Comparison of ENCODE assay signal across 15 cellular contexts in genomic region chr2:72011791-72012190, GRCh38.
"Had no signal": no experiment of that assay in that cellular context is flagged by ENCODE, and none has a peak within 500 bp of the region (broad histone marks: within the 10 kb centered on the region; RNA-seq: fewer than 3 reads in every experiment).

No MANE protein-coding gene starts in this region.

- DNase-seq: cortex of kidney; effector memory CD4-positive, alpha-beta T cell; heart right ventricle; left cardiac atrium; mucosa of descending colon; naive thymus-derived CD8-positive, alpha-beta T cell; small intestine; stimulated activated CD4-positive, alpha-beta T cell treated with anti-CD3 and anti-CD28 coated beads, Interleukin-12 subunit alpha, Interleukin-12 subunit beta, amount 100 ng/mL, for 4 hours; stimulated activated naive CD4-positive, alpha-beta T cell; substantia nigra had no signal

- H3K36me3 ChIP-seq: heart right ventricle, neutrophil, stomach, upper lobe of left lung, vagina had no signal

- ATAC-seq: heart right ventricle; left cardiac atrium; mucosa of descending colon; naive thymus-derived CD8-positive, alpha-beta T cell had no signal

- H3K4me1 Mint-ChIP-seq: naive thymus-derived CD8-positive, alpha-beta T cell had no signal

- H3K36me3 Mint-ChIP-seq: naive thymus-derived CD8-positive, alpha-beta T cell had no signal

- H3K27ac Mint-ChIP-seq: naive thymus-derived CD8-positive, alpha-beta T cell had no signal

- H3K27me3 ChIP-seq: neutrophil, upper lobe of left lung, vagina had no signal

- H3K4me3 ChIP-seq: dorsolateral prefrontal cortex, heart right ventricle, mucosa of descending colon, stomach, upper lobe of left lung, vagina had no signal

- H3K4me3 Mint-ChIP-seq: naive thymus-derived CD8-positive, alpha-beta T cell had no signal
